9 cellular contexts compared by ENCODE assay signal in the genomic region with DNA sequence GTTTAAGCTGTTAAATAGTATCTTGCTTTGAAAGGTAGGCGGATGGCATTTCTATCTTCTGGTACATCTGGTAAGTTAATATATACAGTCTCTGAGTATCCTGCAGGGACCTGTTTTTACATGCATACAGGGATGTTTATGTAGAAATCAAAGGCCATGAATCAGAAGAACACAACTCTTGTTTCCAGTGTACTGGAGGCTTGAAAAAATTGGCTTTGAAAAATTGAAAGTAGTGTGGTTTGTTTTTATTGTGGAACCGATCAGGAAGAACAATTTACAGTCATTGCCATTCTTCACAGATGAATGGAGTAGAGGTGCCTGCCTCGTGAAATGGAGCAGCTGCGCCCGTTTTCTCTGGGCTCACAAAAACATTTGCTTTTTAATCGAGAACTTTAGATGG. TPM values are rescaled to one million over a fixed set of nuclear protein-coding genes. Genes with fewer than 3 reads are reported as not detected.
DNase-seq lines count a peak whose midpoint lies in the region; ATAC-seq and TF ChIP-seq lines count a peak whose summit lies in the region.
"Had no signal": no experiment of that assay in that cellular context is flagged by ENCODE, and none has a peak within 500 bp of the region (broad histone marks: within the 10 kb centered on the region; RNA-seq: fewer than 3 reads in every experiment).

No MANE protein-coding gene starts in this region.

- no peaks in the 10 kb centered on the region for H3K4me1 ChIP-seq in breast epithelium

- no peaks in the 10 kb centered on the region for H3K27me3 Mint-ChIP-seq in MCF 10A (ENCODE audit: insufficient read depth, unreplicated experiment)
- H3K27me3 Mint-ChIP-seq in activated naive CD8-positive, alpha-beta T cell treated with anti-CD3 and anti-CD28 coated beads for 36 hours, result no peaks in the 10 kb centered on the region

- no peaks in the 10 kb centered on the region for H3K27me3 ChIP-seq in breast epithelium
- H3K27me3 ChIP-seq: neutrophil had no signal

- H3K4me1 Mint-ChIP-seq in MCF 10A (ENCODE audit: insufficient read depth, unreplicated experiment), result peaks cover 43% of the 10 kb centered on the region
- peaks cover 14% of the 10 kb centered on the region for H3K4me1 Mint-ChIP-seq in activated naive CD8-positive, alpha-beta T cell treated with anti-CD3 and anti-CD28 coated beads for 36 hours

- H3K9me3 Mint-ChIP-seq in MCF 10A (ENCODE audit: unreplicated experiment), result peaks cover 7% of the 10 kb centered on the region
- H3K9me3 Mint-ChIP-seq in activated naive CD8-positive, alpha-beta T cell treated with anti-CD3 and anti-CD28 coated beads for 36 hours, result no peaks in the 10 kb centered on the region

- TF ChIP-seq POLR2A in breast epithelium (IDR thresholded peaks at IDR 0.05) (no peak), lower leg skin (IDR thresholded peaks at IDR 0.05) (no peak)

- WGBS in lower leg skin, 2 donors, result 52 to 56% methylated on average over 6 of the region's 6 CpGs

- intact Hi-C loops in MCF 10A (cut with micrococcal nuclease), result no loop called here
- intact Hi-C loops in breast epithelium (cut with DNase I; ENCODE audit: low total_unique reads), result no loop called here
- intact Hi-C loops in lower leg skin (cut with DNase I; ENCODE audit: low total_unique reads), result no loop called here

- POLR2A ChIA-PET in MCF 10A (lab: Yijun Ruan, JAX), result interaction anchor here (0.6 to 3.6 kb wide), 26 partner anchors 8 to 489 kb away, joined by 3 to 33 read pairs (median 4); a partner anchor contains a TSS

- CTCF ChIA-PET in MCF 10A (lab: Yijun Ruan, JAX), result interaction anchor here (0.6 to 2.5 kb wide), 8 partner anchors 8 to 524 kb away, joined by 3 to 10 read pairs (median 3); a partner anchor contains a TSS

- no peak for TF ChIP-seq CTCF in MCF 10A (IDR thresholded peaks at IDR 0.05; ENCODE audit: unreplicated experiment)
- TF ChIP-seq CTCF in breast epithelium (IDR thresholded peaks at IDR 0.05), result no peak
- no peak for TF ChIP-seq CTCF in lower leg skin (IDR thresholded peaks at IDR 0.05)

- H3K4me3 ChIP-seq in breast epithelium (no peak overlapping the region), lower leg skin (ENCODE audit: low read depth, poor library complexity, severe bottlenecking) (no peak overlapping the region)

- no TSS peak for BruUV-seq in MCF 10A (replicated peaks; lab: Mats Ljungman, UMichigan)

- DNase-seq in MCF 10A (ENCODE audit: unreplicated experiment) (peak; percentile 58), breast epithelium (ENCODE audit: low spot score in 2 of 2) (no peak), NCI-H1092 (lab: John Stamatoyannopoulos, UW) (peak; percentile 51), pons (ENCODE audit: low spot score) (peak; percentile 45), DMS114 treated with DMSO at 0.1 percent for 48 hours (lab: John Stamatoyannopoulos, UW; ENCODE audit: unreplicated experiment) (no peak), lower leg skin (ENCODE audit: low spot score in 2 of 2) (no peak)
- DNase-seq in activated naive CD8-positive, alpha-beta T cell treated with anti-CD3 and anti-CD28 coated beads for 36 hours, result no peak

- H3K36me3 Mint-ChIP-seq in MCF 10A (ENCODE audit: insufficient read depth, unreplicated experiment), result no peaks in the 10 kb centered on the region
- peaks cover 3% of the 10 kb centered on the region for H3K36me3 Mint-ChIP-seq in activated naive CD8-positive, alpha-beta T cell treated with anti-CD3 and anti-CD28 coated beads for 36 hours

- H3K27ac ChIP-seq in breast epithelium, result no peak overlapping the region
- H3K27ac ChIP-seq: neutrophil had no signal

- no peaks in the 10 kb centered on the region for H3K9me3 ChIP-seq in breast epithelium
- H3K9me3 ChIP-seq: neutrophil had no signal

- peak overlapping the region; percentile 76 for H3K4me3 Mint-ChIP-seq in MCF 10A (ENCODE audit: unreplicated experiment)
- peak overlapping the region; percentile 66 for H3K4me3 Mint-ChIP-seq in activated naive CD8-positive, alpha-beta T cell treated with anti-CD3 and anti-CD28 coated beads for 36 hours

- no peaks in the 10 kb centered on the region for H3K36me3 ChIP-seq in breast epithelium
- H3K36me3 ChIP-seq: neutrophil had no signal

- H3K27ac Mint-ChIP-seq in MCF 10A (ENCODE audit: low read depth, unreplicated experiment), result peak overlapping the region; percentile 92
- H3K27ac Mint-ChIP-seq in activated naive CD8-positive, alpha-beta T cell treated with anti-CD3 and anti-CD28 coated beads for 36 hours, result no peak overlapping the region

- no peak for ATAC-seq in HG03460 (IDR thresholded peaks at IDR 0.05; ENCODE audit: unreplicated experiment)

RNA-seq across cellular contexts. Expression of a gene that starts 54.0 kb away (rescaled TPM):
- 35.7 and 44.2 TPM in 2 replicates for total RNA-seq in MCF 10A (2022)
- 10 to 100 TPM; 18.7 to 24.6 (median 22.3) TPM for total RNA-seq in breast epithelium
- 100 to 1,000 TPM; 168 to 174 TPM for total RNA-seq in activated naive CD8-positive, alpha-beta T cell treated with anti-CD3 and anti-CD28 coated beads for 36 hours
- total RNA-seq in lower leg skin, result 10 to 100 TPM in 2 of 4 donors, 1 to 10 TPM in 2; 8.3 to 15.6 (median 10.3) TPM

Comparison
In these comparisons a context has a peak if more than half of its experiments do, and no peak if none do; other contexts are left out.
1. DNase-seq: peak in MCF 10A (single experiment), NCI-H1092 (single experiment) and pons (single experiment); none in breast epithelium (0 of 2), activated naive CD8-positive, alpha-beta T cell treated with anti-CD3 and anti-CD28 coated beads for 36 hours (single experiment), DMS114 treated with DMSO at 0.1 percent for 48 hours (single experiment) and lower leg skin (0 of 2).